Comparison of ENCODE assay signal across 1 cellular context in genomic region chr3:42228796-42229195, GRCh38.
A peak's percentile ranks its signal among the peaks of the same experiment; 100 is the strongest.
TF ChIP-seq lines count a peak whose summit lies in the region.

No MANE protein-coding gene starts in this region.

TF ChIP-seq in K562, 482 proteins besides CTCF, POLR2A, EP300 and RAD21 (continued from another document):
- TF ChIP-seq FOXO4 (CRISPR knock-in tag; IDR thresholded peaks at IDR 0.05) (no peak), BHLHE40 (IDR thresholded peaks at IDR 0.05; ENCODE audit: low read length) (no peak), DEAF1 (CRISPR knock-in tag; IDR thresholded peaks at IDR 0.05) (peak; percentile 38), POLR3A (IDR thresholded peaks at IDR 0.05; ENCODE audit: borderline replicate concordance, extremely low read depth, insufficient read depth, insufficient read length) (no peak), ZNF785 (CRISPR knock-in tag; IDR thresholded peaks at IDR 0.05) (no peak), CSDE1 (IDR thresholded peaks at IDR 0.05) (no peak), TSC22D4 (tag; IDR thresholded peaks at IDR 0.05) (no peak), E2F8 (IDR thresholded peaks at IDR 0.05; ENCODE audit: low read depth, partially characterized antibody) (no peak)
